In genomic region chr2:24824071-24824588, GRCh38 we compare ENCODE assay signal across 1 cellular context.
TF ChIP-seq lines count a peak whose summit lies in the region.

No MANE protein-coding gene starts in this region.

TF ChIP-seq in K562, 482 proteins besides CTCF, POLR2A, EP300 and RAD21:
- no peak for TF ChIP-seq REST (CRISPR knock-in tag; IDR thresholded peaks at IDR 0.05; ENCODE audit: low read depth)
- TF ChIP-seq POLR2G (IDR thresholded peaks at IDR 0.05; ENCODE audit: low read depth, low read length) = peak; percentile 33; the same call in 1 of the 2 replicates
